In the genomic region with DNA sequence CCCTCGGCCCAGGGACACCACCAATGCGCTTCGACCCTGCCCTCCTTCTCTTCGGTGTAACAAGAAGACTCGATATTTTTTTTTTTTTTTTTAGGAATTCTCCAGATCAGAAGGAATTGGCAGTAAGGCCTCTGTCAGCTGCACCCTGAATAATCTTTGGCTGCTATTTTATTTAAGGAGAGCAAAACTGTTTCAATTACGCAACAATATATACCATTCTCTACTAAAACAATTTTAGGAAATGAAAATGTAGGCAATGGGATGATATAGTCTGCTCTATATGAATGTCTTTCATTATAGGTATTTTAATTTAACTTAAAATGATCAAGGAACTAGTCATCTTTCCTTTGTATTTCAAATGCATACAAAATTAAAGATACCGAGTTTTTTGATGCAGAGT, we compare ENCODE assay signal across 11 cellular contexts. TPM values are rescaled to one million over a fixed set of nuclear protein-coding genes. Genes with fewer than 3 reads are reported as not detected.
DNase-seq lines count a peak whose midpoint lies in the region; ATAC-seq, FAIRE-seq and TF ChIP-seq lines count a peak whose summit lies in the region.
"Had no signal": no experiment of that assay in that cellular context is flagged by ENCODE, and none has a peak within 500 bp of the region (broad histone marks: within the 10 kb centered on the region; RNA-seq: fewer than 3 reads in every experiment).

No MANE protein-coding gene starts in this region.

- H3K27me3 Mint-ChIP-seq in T-helper 2 cell treated with Interferon-gamma antibody and Interleukin-4, amounts not matched to agents 5 μg/mL and 100 μg/mL, for 36 hours (ENCODE audit: low read depth), result no peaks in the 10 kb centered on the region
- H3K27me3 Mint-ChIP-seq in activated T-helper 17 cell treated with anti-CD3 and anti-CD28 coated beads, Interleukin-2, amount 50 U/mL, for 72 hours, result no peaks in the 10 kb centered on the region
- no peaks in the 10 kb centered on the region for H3K27me3 Mint-ChIP-seq in stimulated activated naive B cell treated with anti-CD40 and anti-IgM and Interleukin-4, amounts not matched to agents 10 μg/mL and 1 μg/mL and 100 μg/mL, for 72 hours

- no peaks in the 10 kb centered on the region for H3K9me3 ChIP-seq in kidney (ENCODE audit: control insufficient read depth in 1 of 2, low read length in 2 of 2)

- H3K36me3 ChIP-seq in kidney (ENCODE audit: control insufficient read depth in 1 of 2, insufficient read depth in 2 of 2, low read length in 2 of 2), result no peaks in the 10 kb centered on the region

- peaks cover 3 to 10% of the 10 kb centered on the region in 2 donors for H3K4me1 ChIP-seq in kidney (ENCODE audit: control insufficient read depth in 1 of 2, insufficient read depth in 1 of 2, low read depth in 1 of 2, low read length in 2 of 2)

- H3K27ac ChIP-seq in kidney (ENCODE audit: low read depth in 2 of 2, low read length in 2 of 2), result no peak overlapping the region

- H3K4me3 Mint-ChIP-seq in T-helper 2 cell treated with Interferon-gamma antibody and Interleukin-4, amounts not matched to agents 5 μg/mL and 100 μg/mL, for 36 hours, result peak overlapping the region; percentile 83
- H3K4me3 Mint-ChIP-seq in activated T-helper 17 cell treated with anti-CD3 and anti-CD28 coated beads, Interleukin-2, amount 50 U/mL, for 72 hours, result peak overlapping the region; percentile 68
- peak overlapping the region; percentile 93 to 95 for H3K4me3 Mint-ChIP-seq in stimulated activated naive B cell treated with anti-CD40 and anti-IgM and Interleukin-4, amounts not matched to agents 10 μg/mL and 1 μg/mL and 100 μg/mL, for 72 hours

- FAIRE-seq in kidney (lab: Jason Lieb, UNC), result peak; percentile 98

- H3K9ac ChIP-seq in kidney (ENCODE audit: low read length in 2 of 2), result no peak overlapping the region

- peak overlapping the region; percentile 32 to 62 for H3K4me3 ChIP-seq in kidney (ENCODE audit: low read length in 2 of 2)

- H3K9me3 Mint-ChIP-seq in T-helper 2 cell treated with Interferon-gamma antibody and Interleukin-4, amounts not matched to agents 5 μg/mL and 100 μg/mL, for 36 hours, result no peaks in the 10 kb centered on the region
- no peaks in the 10 kb centered on the region for H3K9me3 Mint-ChIP-seq in activated T-helper 17 cell treated with anti-CD3 and anti-CD28 coated beads, Interleukin-2, amount 50 U/mL, for 72 hours
- H3K9me3 Mint-ChIP-seq in stimulated activated naive B cell treated with anti-CD40 and anti-IgM and Interleukin-4, amounts not matched to agents 10 μg/mL and 1 μg/mL and 100 μg/mL, for 72 hours, result peaks cover 0 to 4% of the 10 kb centered on the region in 2 donors

- intact Hi-C loops in kidney (cut with DNase I), result no loop called here

- no peaks in the 10 kb centered on the region for H3K36me3 Mint-ChIP-seq in T-helper 2 cell treated with Interferon-gamma antibody and Interleukin-4, amounts not matched to agents 5 μg/mL and 100 μg/mL, for 36 hours (ENCODE audit: low read depth)
- no peaks in the 10 kb centered on the region for H3K36me3 Mint-ChIP-seq in activated T-helper 17 cell treated with anti-CD3 and anti-CD28 coated beads, Interleukin-2, amount 50 U/mL, for 72 hours (ENCODE audit: low read depth)
- H3K36me3 Mint-ChIP-seq in stimulated activated naive B cell treated with anti-CD40 and anti-IgM and Interleukin-4, amounts not matched to agents 10 μg/mL and 1 μg/mL and 100 μg/mL, for 72 hours, result no peaks in the 10 kb centered on the region

- no peak for TF ChIP-seq CTCF in kidney (IDR thresholded peaks at IDR 0.05; ENCODE audit: borderline replicate concordance, extremely low read depth, insufficient read depth)

- H3K4me1 Mint-ChIP-seq in T-helper 2 cell treated with Interferon-gamma antibody and Interleukin-4, amounts not matched to agents 5 μg/mL and 100 μg/mL, for 36 hours (ENCODE audit: low read depth), result peaks cover 13% of the 10 kb centered on the region
- H3K4me1 Mint-ChIP-seq in activated T-helper 17 cell treated with anti-CD3 and anti-CD28 coated beads, Interleukin-2, amount 50 U/mL, for 72 hours, result no peaks in the 10 kb centered on the region
- peaks cover 12 to 14% of the 10 kb centered on the region in 2 donors for H3K4me1 Mint-ChIP-seq in stimulated activated naive B cell treated with anti-CD40 and anti-IgM and Interleukin-4, amounts not matched to agents 10 μg/mL and 1 μg/mL and 100 μg/mL, for 72 hours

- peak overlapping the region; percentile 87 for H3K27ac Mint-ChIP-seq in T-helper 2 cell treated with Interferon-gamma antibody and Interleukin-4, amounts not matched to agents 5 μg/mL and 100 μg/mL, for 36 hours
- H3K27ac Mint-ChIP-seq in activated T-helper 17 cell treated with anti-CD3 and anti-CD28 coated beads, Interleukin-2, amount 50 U/mL, for 72 hours, result peak overlapping the region; percentile 71
- H3K27ac Mint-ChIP-seq in stimulated activated naive B cell treated with anti-CD40 and anti-IgM and Interleukin-4, amounts not matched to agents 10 μg/mL and 1 μg/mL and 100 μg/mL, for 72 hours, result peak overlapping the region; percentile 93

- no peak for DNase-seq in T-helper 2 cell treated with Interferon-gamma antibody and Interleukin-4, amounts not matched to agents 5 μg/mL and 100 μg/mL, for 36 hours (ENCODE audit: low spot score)
- no peak for DNase-seq in T-helper 2 cell
- DNase-seq in kidney, result no peak
- no peak for DNase-seq in stimulated activated naive B cell treated with anti-CD40 and anti-IgM and Interleukin-4, amounts not matched to agents 10 μg/mL and 1 μg/mL and 100 μg/mL, for 72 hours
- DNase-seq in DMS153 (lab: John Stamatoyannopoulos, UW), result no peak
- no peak for DNase-seq in foreskin melanocyte

- no peak for ATAC-seq in activated T-helper 17 cell treated with anti-CD3 and anti-CD28 coated beads, Interleukin-2, amount 50 U/mL, for 72 hours (replicated peaks)
- ATAC-seq in stimulated activated naive B cell treated with anti-CD40 and anti-IgM and Interleukin-4, amounts not matched to agents 10 μg/mL and 1 μg/mL and 100 μg/mL, for 72 hours (replicated peaks), result peak in 1 of 2 donors; percentile 1
- ATAC-seq in HG03280 (IDR thresholded peaks at IDR 0.05; ENCODE audit: unreplicated experiment), result no peak

RNA-seq across cellular contexts. Expression of a gene that starts 13.3 kb away (rescaled TPM):
- 10 to 100 TPM; 16.0 to 16.6 TPM for total RNA-seq in activated T-helper 17 cell treated with anti-CD3 and anti-CD28 coated beads, Interleukin-2, amount 50 U/mL, for 72 hours
- 16.4 TPM for total RNA-seq in kidney
- polyA plus RNA-seq in kidney (ENCODE audit: insufficient read depth, low read depth, low replicate concordance), result 12.8 TPM

RNA-seq across cellular contexts. Expression of a gene that starts 14.7 kb away (rescaled TPM):
- total RNA-seq in activated T-helper 17 cell treated with anti-CD3 and anti-CD28 coated beads, Interleukin-2, amount 50 U/mL, for 72 hours, result 1 to 10 TPM; 4.0 to 6.5 TPM
- total RNA-seq in kidney, result 12.7 TPM
- polyA plus RNA-seq in kidney (ENCODE audit: insufficient read depth, low read depth, low replicate concordance), result 11.3 TPM

RNA-seq across cellular contexts. Expression of a gene that starts 20.1 kb away (rescaled TPM):
- 1 to 10 TPM; 5.2 to 6.0 TPM for total RNA-seq in activated T-helper 17 cell treated with anti-CD3 and anti-CD28 coated beads, Interleukin-2, amount 50 U/mL, for 72 hours
- 9.4 TPM for total RNA-seq in kidney
- polyA plus RNA-seq in kidney (ENCODE audit: insufficient read depth, low read depth, low replicate concordance), result 12.5 TPM

RNA-seq across cellular contexts. Expression of a gene that starts 36.3 kb away (rescaled TPM):
- total RNA-seq in activated T-helper 17 cell treated with anti-CD3 and anti-CD28 coated beads, Interleukin-2, amount 50 U/mL, for 72 hours, result 1 to 10 TPM; 4.3 to 5.2 TPM
- total RNA-seq in kidney, result 48.1 TPM
- polyA plus RNA-seq in kidney (ENCODE audit: insufficient read depth, low read depth, low replicate concordance), result 50.0 TPM

RNA-seq across cellular contexts. Expression of a gene that starts 53.1 kb away (rescaled TPM):
- total RNA-seq in activated T-helper 17 cell treated with anti-CD3 and anti-CD28 coated beads, Interleukin-2, amount 50 U/mL, for 72 hours, result not detected
- total RNA-seq in kidney, result not detected
- 0.24 TPM for polyA plus RNA-seq in kidney (ENCODE audit: insufficient read depth, low read depth, low replicate concordance)
- total RNA-seq: glomerular endothelial cell, RPMI7951 had no signal
- polyA plus RNA-seq: AG04450 had no signal
